In the genomic region with DNA sequence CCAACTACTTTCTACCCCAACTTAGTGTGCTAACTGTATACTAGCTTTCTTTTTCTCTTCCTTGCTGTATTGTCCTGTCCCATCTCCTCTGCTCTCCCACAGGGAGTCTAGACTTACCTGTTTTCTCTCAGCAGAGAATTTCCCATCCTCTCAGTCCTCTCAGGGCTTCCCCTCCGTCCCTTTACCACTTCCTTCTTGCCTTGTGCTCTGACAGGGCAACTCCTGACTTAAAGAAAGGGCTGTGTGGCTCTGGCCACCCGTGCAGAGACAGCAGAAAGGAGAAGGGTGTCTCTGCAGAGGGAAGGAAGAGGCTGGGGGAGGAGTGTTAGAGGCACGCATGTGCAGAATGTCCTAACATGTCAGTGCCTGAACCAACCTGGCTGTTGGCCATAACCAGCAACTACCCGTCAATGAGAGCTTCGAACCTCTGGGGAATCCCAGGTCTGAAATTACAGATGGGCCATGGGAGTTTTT, we compare ENCODE assay signal across 8 cellular contexts. TPM values are rescaled to one million over a fixed set of nuclear protein-coding genes. Genes with fewer than 3 reads are reported as not detected.
DNase-seq lines count a peak whose midpoint lies in the region; ATAC-seq and TF ChIP-seq lines count a peak whose summit lies in the region.

Gene GCSAM (minus strand): TSS at position 274 of the 474 bp plus-strand sequence. CDS start 128 bp downstream, at position 146.

- intact Hi-C loops in Right ventricle myocardium inferior (cut with DNase I): no loop called here

- no peak within 1 kb of the TSS for H3K4me3 ChIP-seq in right atrium auricular region

- H3K4me3 Mint-ChIP-seq in effector memory CD8-positive, alpha-beta T cell: peak within 1 kb of the TSS; percentile 86 to 88

- peaks cover 6% of the 10 kb centered on the region for H3K36me3 Mint-ChIP-seq in effector memory CD8-positive, alpha-beta T cell (ENCODE audit: insufficient read depth)

- no peaks in the 10 kb centered on the region for H3K9me3 Mint-ChIP-seq in effector memory CD8-positive, alpha-beta T cell

- DNase-seq in Right ventricle myocardium inferior (ENCODE audit: missing footprints) (peak; percentile 73), right atrium auricular region (ENCODE audit: low spot score) (no peak), foreskin melanocyte (no peak), islet precursor cell (no peak)
- peak; percentile 42 for DNase-seq in activated CD4-positive, alpha-beta T cell treated with anti-CD3 and anti-CD28 coated beads for 1 hour
- DNase-seq in effector memory CD8-positive, alpha-beta T cell: peak; percentile 36 to 47 (median 38)
- DNase-seq in stimulated activated CD4-positive, alpha-beta T cell treated with anti-CD3 and anti-CD28 coated beads, Interleukin-2, amount 100 ng/mL, for 4 hours (ENCODE audit: low read depth): peak; percentile 41

- H3K36me3 ChIP-seq in right atrium auricular region: no peaks in the 10 kb centered on the region

- TF ChIP-seq CTCF in right atrium auricular region (IDR thresholded peaks at IDR 0.05): no peak

- peak; percentile 78 for ATAC-seq in Right ventricle myocardium inferior
- ATAC-seq in HG03439 (IDR thresholded peaks at IDR 0.05; ENCODE audit: unreplicated experiment): peak; percentile 66
- peak; percentile 75 for ATAC-seq in effector memory CD8-positive, alpha-beta T cell (replicated peaks)

- H3K27ac Mint-ChIP-seq in effector memory CD8-positive, alpha-beta T cell: peak within 1 kb of the TSS; percentile 91 to 93

- H3K9me3 ChIP-seq in right atrium auricular region: no peaks in the 10 kb centered on the region

- no peak within 1 kb of the TSS for H3K27ac ChIP-seq in right atrium auricular region

- H3K4me1 ChIP-seq in right atrium auricular region: no peaks in the 10 kb centered on the region

- H3K27me3 Mint-ChIP-seq in effector memory CD8-positive, alpha-beta T cell: no peaks in the 10 kb centered on the region

- peaks cover 23 to 45% of the 10 kb centered on the region in 2 donors for H3K4me1 Mint-ChIP-seq in effector memory CD8-positive, alpha-beta T cell (ENCODE audit: low read depth in 2 of 2)

- H3K27me3 ChIP-seq in right atrium auricular region: no peaks in the 10 kb centered on the region

RNA-seq across cellular contexts. Expression of gene GCSAM, which starts in this region (rescaled TPM):
- total RNA-seq in Right ventricle myocardium inferior: not detected
- under 1 TPM in 1 of 2 donors, not detected in 1; 0.12 TPM for total RNA-seq in right atrium auricular region

Comparison
In these comparisons a context has a peak if more than half of its experiments do, and no peak if none do; other contexts are left out.
1. Peak in DNase-seq and ATAC-seq in Right ventricle myocardium inferior; RNA of the gene not detected or under 1 TPM.
2. DNase-seq: peak in activated CD4-positive, alpha-beta T cell treated with anti-CD3 and anti-CD28 coated beads for 1 hour (single experiment), effector memory CD8-positive, alpha-beta T cell (3 of 3) and stimulated activated CD4-positive, alpha-beta T cell treated with anti-CD3 and anti-CD28 coated beads, Interleukin-2, amount 100 ng/mL, for 4 hours (single experiment); none in right atrium auricular region (single experiment), foreskin melanocyte (single experiment) and islet precursor cell (single experiment).
3. Peak in every context shown above with its lines, with median percentiles within 50 percentile points of each other: ATAC-seq.